In genomic region chrX:150546711-150547153, GRCh38 we compare ENCODE assay signal across 10 cellular contexts. TPM values are rescaled to one million over a fixed set of nuclear protein-coding genes. Genes with fewer than 3 reads are reported as not detected.
DNase-seq lines count a peak whose midpoint lies in the region; ATAC-seq, FAIRE-seq and TF ChIP-seq lines count a peak whose summit lies in the region.
"Had no signal": no experiment of that assay in that cellular context is flagged by ENCODE, and none has a peak within 500 bp of the region (broad histone marks: within the 10 kb centered on the region; RNA-seq: fewer than 3 reads in every experiment).

No MANE protein-coding gene starts in this region.

- intact Hi-C loops in left cardiac atrium (cut with DNase I) (no loop called here), cardiac septum (cut with DNase I) (loop anchor here (2.0 to 10.0 kb wide), 3 partner anchors 22 to 182 kb away; partner anchors contain the start of genes MAMLD1 and MTM1), K562 (cut with micrococcal nuclease) (no loop called here), vagina (cut with DNase I) (no loop called here)
- intact Hi-C loops in naive thymus-derived CD4-positive, alpha-beta T cell (cut with micrococcal nuclease): loop anchor here (1.0 to 5.0 kb wide), 8 partner anchors 22 to 351 kb away; partner anchors contain the start of genes MTM1 (in 2 of the 2), CD99L2 (in 1 of the 2) and MAMLD1 (in 1 of the 2)

- DNase-seq in left cardiac atrium (peak; percentile 45), cardiac septum (ENCODE audit: low spot score) (no peak), K562 (ENCODE audit: extremely low read depth in 1 of 4, low spot score in 3 of 4) (no peak), vagina (ENCODE audit: extremely low spot score in 2 of 2) (no peak), dedifferentiated amniotic fluid mesenchymal stem cell (ENCODE audit: extremely low spot score) (no peak), AG20443 (ENCODE audit: low spot score) (no peak)
- DNase-seq in naive thymus-derived CD4-positive, alpha-beta T cell: peak in 7 of 9 donors; percentile 50 to 76 (median 66)

- POLR2A ChIA-PET in K562 (lab: Yijun Ruan, JAX): interaction anchor here (1.0 kb wide), 1 partner anchor 44 kb away, joined by 4 read pairs; no protein-coding TSS in a partner anchor
- POLR2A ChIA-PET in naive thymus-derived CD4-positive, alpha-beta T cell (lab: Charles Lee): interaction anchor here (1.3 to 5.3 kb wide), 3 partner anchors 22 to 147 kb away, joined by 3 to 52 read pairs (median 10); partner anchors contain the start of genes MTM1 and MTMR1

- H3K27ac ChIP-seq in K562 (ENCODE audit: extremely low read depth, low read depth, low read length) (no peak overlapping the region), vagina (peak overlapping the region; percentile 80)
- H3K27ac ChIP-seq in naive thymus-derived CD4-positive, alpha-beta T cell (ENCODE audit: low read depth, low read length): peak overlapping the region; percentile 14
- H3K27ac ChIP-seq: C4-2B had no signal

- no peaks in the 10 kb centered on the region for H3K27me3 Mint-ChIP-seq in naive thymus-derived CD4-positive, alpha-beta T cell

- BruUV-seq in K562 (replicated peaks; lab: Mats Ljungman, UMichigan): no TSS peak

- H3K4me1 Mint-ChIP-seq in naive thymus-derived CD4-positive, alpha-beta T cell: peaks cover 10 to 35% (median 24%) of the 10 kb centered on the region in 7 donors

- ATAC-seq in left cardiac atrium (peak in 1 of 2 donors; percentile 40), K562 (no peak), HG02884 (IDR thresholded peaks at IDR 0.05; ENCODE audit: unreplicated experiment) (no peak)
- peak; percentile 89 for ATAC-seq in naive thymus-derived CD4-positive, alpha-beta T cell

- 64% methylated on average over 8 of the region's 9 CpGs for WGBS in K562 (ENCODE audit: insufficient coverage, low coverage, missing lambda C conversion rate)

- no peak for TF ChIP-seq EP300 in K562 (IDR thresholded peaks at IDR 0.05; ENCODE audit: low read length)

- H2AFZ ChIP-seq in K562 (ENCODE audit: low read depth, low read length): peak overlapping the region; percentile 94; the same call in 1 of the 2 replicates

- no peaks in the 10 kb centered on the region for H3K79me2 ChIP-seq in K562 (ENCODE audit: control insufficient read depth, insufficient read depth, low read length)

- TF ChIP-seq RAD21 in K562 (CRISPR knock-in tag; conservative IDR thresholded peaks at IDR 0.05 in 1 of 2, IDR thresholded peaks at IDR 0.05 in 1 of 2): no peak

- H3K27ac Mint-ChIP-seq in naive thymus-derived CD4-positive, alpha-beta T cell: peak overlapping the region; percentile 81 to 96 (median 90)

- H3K36me3 ChIP-seq in K562 (ENCODE audit: control insufficient read depth, insufficient read depth, low read length): no peaks in the 10 kb centered on the region
- no peaks in the 10 kb centered on the region for H3K36me3 ChIP-seq in naive thymus-derived CD4-positive, alpha-beta T cell (ENCODE audit: control insufficient read depth in 2 of 3, insufficient read depth in 3 of 3, low read length in 3 of 3)
- H3K36me3 ChIP-seq in vagina: no peaks in the 10 kb centered on the region
- H3K36me3 ChIP-seq: colonic mucosa had no signal

- H3K36me3 Mint-ChIP-seq in naive thymus-derived CD4-positive, alpha-beta T cell: no peaks in the 10 kb centered on the region

- H3K9me3 ChIP-seq in K562 (replicated peaks; ENCODE audit: control insufficient read depth, insufficient read depth, low read depth, low read length) (no peaks in the 10 kb centered on the region), vagina (no peaks in the 10 kb centered on the region)
- H3K9me3 ChIP-seq in naive thymus-derived CD4-positive, alpha-beta T cell (ENCODE audit: control insufficient read depth in 2 of 3, low read length in 3 of 3): no peaks in the 10 kb centered on the region
- H3K9me3 ChIP-seq: colonic mucosa had no signal

- in situ Hi-C loops in K562 (cut with MboI): no loop called here

- H3K4me3 Mint-ChIP-seq in naive thymus-derived CD4-positive, alpha-beta T cell: peak overlapping the region; percentile 76 to 86 (median 80)

- CTCF ChIA-PET in K562 (lab: Yijun Ruan, JAX; ENCODE audit: low intra/inter-chr PET ratio): no interaction called here
- CTCF ChIA-PET in naive thymus-derived CD4-positive, alpha-beta T cell (lab: Charles Lee): interaction anchor here (0.8 to 1.9 kb wide), 3 partner anchors 10 to 41 kb away, joined by 3 to 6 read pairs (median 4); no protein-coding TSS in a partner anchor

- TF ChIP-seq POLR2A in K562 (conservative IDR thresholded peaks at IDR 0.05) (no peak), vagina (IDR thresholded peaks at IDR 0.05) (no peak)

- H3K4me2 ChIP-seq in K562 (ENCODE audit: insufficient read depth, low read length): no peak overlapping the region

- no peak overlapping the region for H3K9ac ChIP-seq in K562 (ENCODE audit: insufficient read depth in 1 of 2, low read depth in 2 of 2, low read length in 2 of 2)

- H4K20me1 ChIP-seq in K562 (replicated peaks; ENCODE audit: control insufficient read depth, insufficient read depth, low read length): no peaks in the 10 kb centered on the region

- no peak overlapping the region for H3K4me3 ChIP-seq in K562
- H3K4me3 ChIP-seq in naive thymus-derived CD4-positive, alpha-beta T cell (ENCODE audit: low read length): peak overlapping the region; percentile 43
- H3K4me3 ChIP-seq in vagina: no peak overlapping the region

- TF ChIP-seq CTCF in K562 (IDR thresholded peaks at IDR 0.05 in 2 of 3, conservative IDR thresholded peaks at IDR 0.05 in 1 of 3; ENCODE audit: insufficient read depth in 2 of 3, low read depth in 1 of 3, low read length in 3 of 3) (no peak), vagina (IDR thresholded peaks at IDR 0.05) (no peak)

- FAIRE-seq in K562 (lab: Jason Lieb, UNC): no peak

- peaks cover 3% of the 10 kb centered on the region for H3K9me1 ChIP-seq in K562 (ENCODE audit: control insufficient read depth, insufficient read depth, low read length)

- H3K27me3 ChIP-seq in K562 (ENCODE audit: control insufficient read depth in 2 of 2, insufficient read depth in 2 of 2, low read length in 2 of 2): peaks cover 0 to 10% of the 10 kb centered on the region in 2 experiments; a peak in 3 of 5 replicates
- H3K27me3 ChIP-seq in naive thymus-derived CD4-positive, alpha-beta T cell (ENCODE audit: control insufficient read depth in 2 of 2, insufficient read depth in 2 of 2, low read length in 2 of 2): no peaks in the 10 kb centered on the region
- no peaks in the 10 kb centered on the region for H3K27me3 ChIP-seq in vagina
- H3K27me3 ChIP-seq: colonic mucosa had no signal

- H3K9me3 Mint-ChIP-seq in naive thymus-derived CD4-positive, alpha-beta T cell: peaks cover 0 to 1% (median 0%) of the 10 kb centered on the region in 11 donors

- H3K4me1 ChIP-seq in K562 (replicated peaks in 1 of 2; ENCODE audit: control insufficient read depth in 2 of 2, insufficient read depth in 2 of 2, low read length in 2 of 2) (peaks cover 4 to 10% of the 10 kb centered on the region in 2 experiments; a peak in 3 of 5 replicates), vagina (peaks cover 10% of the 10 kb centered on the region)
- H3K4me1 ChIP-seq in naive thymus-derived CD4-positive, alpha-beta T cell (ENCODE audit: control insufficient read depth in 2 of 2, insufficient read depth in 2 of 2, low read length in 2 of 2): peaks cover 11 to 13% of the 10 kb centered on the region in 2 donors

TF ChIP-seq in K562, 482 proteins besides CTCF, POLR2A, EP300 and RAD21:
- no peak for TF ChIP-seq SIRT6 (IDR thresholded peaks at IDR 0.05; ENCODE audit: low read depth, low read length)
- no peak for TF ChIP-seq MAFF (IDR thresholded peaks at IDR 0.05; ENCODE audit: low read length)
- no peak for TF ChIP-seq SREBF1 (IDR thresholded peaks at IDR 0.05; ENCODE audit: borderline replicate concordance, low read depth, low read length)

RNA-seq across cellular contexts. Expression of gene MTM1, which starts 21.7 kb away (rescaled TPM):
- total RNA-seq in left cardiac atrium: 10 to 100 TPM; 10.4 to 14.1 TPM
- total RNA-seq in cardiac septum: 9.5 TPM
- 15.7 and 18.4 TPM in 2 replicates for total RNA-seq in K562 (2011; cell fraction: chromatin; rRNA removed; ENCODE audit: low replicate concordance)
- 5.0 and 10.2 TPM in 2 replicates for total RNA-seq in K562 (2011; cell fraction: nucleolus; rRNA removed)
- total RNA-seq in K562 (2011; cell fraction: nucleoplasm; rRNA removed): 9.2 and 10.6 TPM in 2 replicates
- 9.4 and 10.7 TPM in 2 replicates for total RNA-seq in K562 (2014; rRNA removed)
- total RNA-seq in K562 (2014; rRNA removed; fragmentation: Illumina TruSeq; extraction: Trizol): 12.0 and 13.2 TPM in 2 replicates
- 12.7 and 13.3 TPM in 2 replicates for total RNA-seq in K562 (2015; rRNA removed; fragmentation: Illumina TruSeq; extraction: Trizol)
- 11.3 and 13.3 TPM in 2 replicates for total RNA-seq in K562 (2021)
- polyA plus RNA-seq in K562 (2011; rRNA removed): 6.0 and 7.7 TPM in 2 replicates
- 1.6 and 3.7 TPM in 2 replicates for polyA plus RNA-seq in K562 (2011; cell fraction: cytosol; rRNA removed)
- polyA plus RNA-seq in K562 (2011; cell fraction: nucleus; rRNA removed): 2.9 and 3.7 TPM in 2 replicates
- 9.5 and 11.3 TPM in 2 replicates for polyA plus RNA-seq in K562 (2012)
- 9.9 and 11.3 TPM in 2 replicates for polyA plus RNA-seq in K562 (2014; fragmentation: Illumina TruSeq; extraction: Trizol)
- 1 to 10 TPM; 5.6 to 9.5 TPM for polyA plus RNA-seq in K562 (2014; fragmentation: Nextera tagmentation; extraction: Ambion mirVana)
- polyA plus RNA-seq in K562 (2014; rRNA removed): 9.0 and 12.1 TPM in 2 replicates
- 10.1 and 10.7 TPM in 2 replicates for polyA minus RNA-seq in K562 (2011; rRNA and poly(A)+ RNA removed)
- 1.9 and 3.3 TPM in 2 replicates for polyA minus RNA-seq in K562 (2011; cell fraction: cytosol; rRNA and poly(A)+ RNA removed)
- polyA minus RNA-seq in K562 (2011; cell fraction: nucleus; rRNA and poly(A)+ RNA removed): 8.2 and 9.8 TPM in 2 replicates
- 10 to 100 TPM; 21.8 to 34.7 (median 28.8) TPM for total RNA-seq in naive thymus-derived CD4-positive, alpha-beta T cell
- polyA plus RNA-seq in naive thymus-derived CD4-positive, alpha-beta T cell: 10 to 100 TPM; 11.9 to 14.7 TPM
- total RNA-seq in vagina: 13.3 TPM

Comparison
In these comparisons a context has a peak if more than half of its experiments do, and no peak if none do; other contexts are left out.
1. DNase-seq: peak in left cardiac atrium (single experiment) and naive thymus-derived CD4-positive, alpha-beta T cell (7 of 9); none in cardiac septum (single experiment), K562 (0 of 4), vagina (0 of 2), dedifferentiated amniotic fluid mesenchymal stem cell (single experiment) and AG20443 (single experiment).
2. intact Hi-C loops: an anchor here in cardiac septum (2.0 to 10.0 kb wide) and naive thymus-derived CD4-positive, alpha-beta T cell (1.0 to 5.0 kb wide); none called in left cardiac atrium, K562 and vagina.